7 cellular contexts compared by ENCODE assay signal in the genomic region with DNA sequence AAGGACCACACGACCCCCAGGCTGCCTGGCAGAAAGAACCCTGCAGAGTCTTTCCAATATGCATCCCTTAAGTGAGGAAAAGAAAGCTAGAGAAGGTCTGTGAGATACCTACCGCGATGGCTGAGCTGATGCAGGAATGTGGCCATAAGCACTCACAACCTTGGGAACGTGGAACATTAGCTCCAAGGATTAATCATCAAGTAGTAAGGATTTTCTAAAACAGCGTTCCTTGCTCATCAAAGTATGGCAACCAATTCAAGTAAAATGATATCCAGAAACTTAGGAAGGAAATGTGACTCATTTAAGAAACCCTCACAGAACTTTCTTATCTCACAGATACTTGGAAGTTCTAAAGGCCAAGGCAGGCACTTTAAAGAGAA. TPM values are rescaled to one million over a fixed set of nuclear protein-coding genes. Genes with fewer than 3 reads are reported as not detected.
A peak's percentile ranks its signal among the peaks of the same experiment; 100 is the strongest.
DNase-seq lines count a peak whose midpoint lies in the region; ATAC-seq, FAIRE-seq and TF ChIP-seq lines count a peak whose summit lies in the region.

No MANE protein-coding gene starts in this region.

- intact Hi-C loops in sigmoid colon (cut with DNase I), result no loop called here

- no peak for ATAC-seq in HG03432 (IDR thresholded peaks at IDR 0.05; ENCODE audit: unreplicated experiment)
- no peak for ATAC-seq in GM21367 (IDR thresholded peaks at IDR 0.05; ENCODE audit: unreplicated experiment)

- no peak for TF ChIP-seq EP300 in sigmoid colon (IDR thresholded peaks at IDR 0.05)

- H3K9me3 ChIP-seq in SJSA1 (replicated peaks), result no peaks in the 10 kb centered on the region
- H3K9me3 ChIP-seq in sigmoid colon, result no peaks in the 10 kb centered on the region

- H3K27ac ChIP-seq in SJSA1 (peak overlapping the region; percentile 50), epithelial cell of prostate (peak overlapping the region; percentile 58), sigmoid colon (peak overlapping the region; percentile 53 to 66 (median 56))

- H3K36me3 ChIP-seq in SJSA1 (no peaks in the 10 kb centered on the region), sigmoid colon (no peaks in the 10 kb centered on the region), H7 (replicated peaks; ENCODE audit: control insufficient read depth, insufficient read depth, low read length) (no peaks in the 10 kb centered on the region)

- H3K4me1 ChIP-seq in SJSA1 (replicated peaks) (peaks cover 94% of the 10 kb centered on the region), sigmoid colon (peaks cover 0 to 91% (median 61%) of the 10 kb centered on the region in 4 donors)

- no peak overlapping the region for H3K4me3 ChIP-seq in SJSA1
- H3K4me3 ChIP-seq in sigmoid colon, result no peak overlapping the region
- no peak overlapping the region for H3K4me3 ChIP-seq in H7 (ENCODE audit: insufficient read depth, low read depth, low read length)

- no peak for TF ChIP-seq POLR2A in sigmoid colon (IDR thresholded peaks at IDR 0.05)

- WGBS in sigmoid colon, 2 donors, result 65 to 69% methylated on average over 5 of the region's 5 CpGs

- FAIRE-seq in GM18507 (lab: Jason Lieb, UNC), result peak; percentile 59

- TF ChIP-seq CTCF in sigmoid colon (IDR thresholded peaks at IDR 0.05), result no peak

- DNase-seq in GM18507 (ENCODE audit: extremely low spot score, insufficient read length, low read depth) (no peak), SJSA1 (ENCODE audit: low read depth in 1 of 2, low spot score in 2 of 2) (peak in 1 of 2 experiments; percentile 52), epithelial cell of prostate (ENCODE audit: low read depth, low spot score) (no peak), sigmoid colon (peak; percentile 8), H7 (no peak)

- no peaks in the 10 kb centered on the region for H3K27me3 ChIP-seq in SJSA1 (replicated peaks)
- no peaks in the 10 kb centered on the region for H3K27me3 ChIP-seq in sigmoid colon
- no peaks in the 10 kb centered on the region for H3K27me3 ChIP-seq in H7 (ENCODE audit: control insufficient read depth, insufficient read depth, low read length)

RNA-seq across cellular contexts. Expression of gene PACSIN2, which starts 12.8 kb away (rescaled TPM):
- total RNA-seq in SJSA1 (2014; rRNA removed; shearing (Covaris generic)), result 98.3 and 100 TPM in 2 replicates
- total RNA-seq in sigmoid colon, result 10 to 100 TPM; 44.2 to 52.3 (median 48.3) TPM
- 100 to 1,000 TPM in 1 of 3 donors, 10 to 100 TPM in 2; 75.1 to 126 (median 91.4) TPM for polyA plus RNA-seq in sigmoid colon
- 60.1 and 63.1 TPM in 2 replicates for total RNA-seq in H7 (2014; rRNA removed; shearing (Covaris generic))
